12 cellular contexts compared by ENCODE assay signal in genomic region chr5:135030123-135030517, GRCh38. TPM values are rescaled to one million over a fixed set of nuclear protein-coding genes. Genes with fewer than 3 reads are reported as not detected.
DNase-seq lines count a peak whose midpoint lies in the region; TF ChIP-seq lines count a peak whose summit lies in the region.
"Had no signal": no experiment of that assay in that cellular context is flagged by ENCODE, and none has a peak within 500 bp of the region (broad histone marks: within the 10 kb centered on the region; RNA-seq: fewer than 3 reads in every experiment).

No MANE protein-coding gene starts in this region.

- H4K8ac ChIP-seq in trophoblast cell (ENCODE audit: low read depth, low read length) (no peak overlapping the region), H9 (replicated peaks; ENCODE audit: insufficient read length, low read depth, low read length) (no peak overlapping the region)

- H2AK5ac ChIP-seq in trophoblast cell (ENCODE audit: low read length) (no peak overlapping the region), H9 (ENCODE audit: insufficient read length, low read length) (no peak overlapping the region)

- H3K9me3 ChIP-seq in DOHH2 (ENCODE audit: control insufficient read depth, insufficient read depth, low read length): no peaks in the 10 kb centered on the region
- H3K9me3 ChIP-seq in duodenal mucosa (ENCODE audit: control insufficient read depth in 1 of 2, low read length in 2 of 2): no peaks in the 10 kb centered on the region
- H3K9me3 ChIP-seq in neural progenitor cell (ENCODE audit: low read depth): no peaks in the 10 kb centered on the region
- peaks cover 11% of the 10 kb centered on the region for H3K9me3 ChIP-seq in trophoblast cell (ENCODE audit: insufficient read depth, low read depth, low read length)
- no peaks in the 10 kb centered on the region for H3K9me3 ChIP-seq in H9 (ENCODE audit: control insufficient read depth, low read depth, low read length)

- DNase-seq in NCI-H82 treated with DMSO at 0.1 percent for 48 hours (lab: John Stamatoyannopoulos, UW; ENCODE audit: unreplicated experiment) (peak; percentile 28), neural progenitor cell (ENCODE audit: low spot score) (peak; percentile 45), trophoblast cell (no peak), H9 (no peak), H7 (no peak)
- no peak for DNase-seq in effector CD4-positive, alpha-beta T cell
- DNase-seq: activated effector memory CD4-positive, alpha-beta T cell treated with Interleukin-2 at 50 U/mL for 16 hours; head of caudate nucleus had no signal

- H3K4me3 Mint-ChIP-seq in neural progenitor cell (no peak overlapping the region), H9 (peak overlapping the region in 1 of 2 experiments; percentile 75; a peak in 2 of 5 replicates)

- H3T11ph ChIP-seq in H9 (ENCODE audit: low read length): no peak overlapping the region

- no peak overlapping the region for H2BK15ac ChIP-seq in H9 (ENCODE audit: low read depth, low read length)

- H3K36me3 Mint-ChIP-seq in neural progenitor cell: no peaks in the 10 kb centered on the region
- H3K36me3 Mint-ChIP-seq in H9 (ENCODE audit: insufficient read depth in 1 of 3, low read depth in 3 of 3): no peaks in the 10 kb centered on the region; a peak in 1 of 7 replicates

- peaks cover 8% of the 10 kb centered on the region for H3K23me2 ChIP-seq in H9 (ENCODE audit: insufficient read length, low read depth, low read length, poor library complexity, severe bottlenecking)

- H3K36me3 ChIP-seq in DOHH2 (ENCODE audit: control insufficient read depth, low read length) (peaks cover 72% of the 10 kb centered on the region), duodenal mucosa (ENCODE audit: control insufficient read depth in 1 of 2, insufficient read depth in 2 of 2, low read length in 2 of 2) (peaks cover 0 to 6% of the 10 kb centered on the region in 2 donors), neural progenitor cell (no peaks in the 10 kb centered on the region), trophoblast cell (ENCODE audit: control insufficient read depth in 1 of 2, insufficient read depth in 2 of 2, low read length in 2 of 2) (no peaks in the 10 kb centered on the region), H7 (replicated peaks; ENCODE audit: control insufficient read depth, insufficient read depth, low read length) (no peaks in the 10 kb centered on the region)

- H2BK12ac ChIP-seq in trophoblast cell (ENCODE audit: low read length) (no peak overlapping the region), H9 (ENCODE audit: insufficient read length, low read depth, low read length) (no peak overlapping the region)

- WGBS in trophoblast cell (ENCODE audit: extremely low coverage, insufficient coverage, insufficient read length): no CpG with 5 or more reads among the region's 4 CpGs
- no CpG with 5 or more reads among the region's 4 CpGs for WGBS in H9 (ENCODE audit: extremely low coverage, insufficient read length, low lambda C conversion rate)

- H2BK5ac ChIP-seq in trophoblast cell (ENCODE audit: low read depth, low read length, poor library complexity): no peak overlapping the region
- H2BK5ac ChIP-seq in H9 (ENCODE audit: insufficient read length, low read length): no peak overlapping the region

- H3K9me3 Mint-ChIP-seq in neural progenitor cell (no peaks in the 10 kb centered on the region), H9 (peaks cover 0 to 10% of the 10 kb centered on the region in 2 experiments; a peak in 2 of 5 replicates)

- H2BK120ac ChIP-seq in trophoblast cell (ENCODE audit: insufficient read depth, low read length, poor library complexity) (no peak overlapping the region), H9 (ENCODE audit: low read depth, low read length, poor library complexity, severe bottlenecking) (no peak overlapping the region)

- H3K4me3 ChIP-seq in DOHH2 (ENCODE audit: low read length) (no peak overlapping the region), duodenal mucosa (ENCODE audit: low read depth in 1 of 2, low read length in 2 of 2) (peak overlapping the region; percentile 88 to 93), neural progenitor cell (no peak overlapping the region), trophoblast cell (ENCODE audit: low read depth, low read length) (no peak overlapping the region), H7 (ENCODE audit: insufficient read depth, low read depth, low read length) (no peak overlapping the region)

- H4K12ac ChIP-seq in trophoblast cell (ENCODE audit: low read depth, low read length): no peak overlapping the region

- H3K18ac ChIP-seq in trophoblast cell (ENCODE audit: low read length) (no peak overlapping the region), H9 (ENCODE audit: insufficient read length, low read depth, low read length) (no peak overlapping the region)

- H3K27me3 ChIP-seq in DOHH2 (ENCODE audit: control insufficient read depth, low read length): no peaks in the 10 kb centered on the region
- peaks cover 3 to 10% of the 10 kb centered on the region in 2 donors for H3K27me3 ChIP-seq in duodenal mucosa (ENCODE audit: control insufficient read depth in 1 of 2, insufficient read depth in 2 of 2, low read length in 2 of 2)
- peaks cover 100% of the 10 kb centered on the region for H3K27me3 ChIP-seq in neural progenitor cell
- H3K27me3 ChIP-seq in trophoblast cell (ENCODE audit: insufficient read depth, low read length): peaks cover 86% of the 10 kb centered on the region
- H3K27me3 ChIP-seq in H9 (ENCODE audit: insufficient read depth, low read length): peaks cover 91% of the 10 kb centered on the region
- peaks cover 97% of the 10 kb centered on the region for H3K27me3 ChIP-seq in H7 (ENCODE audit: control insufficient read depth, insufficient read depth, low read length)

- no peaks in the 10 kb centered on the region for H3K9me2 ChIP-seq in DOHH2 (replicated peaks; ENCODE audit: control insufficient read depth, low read length)

- H4K91ac ChIP-seq in trophoblast cell (ENCODE audit: low read depth, low read length) (no peak overlapping the region), H9 (ENCODE audit: insufficient read length, low read depth, low read length) (no peak overlapping the region)

- H4K20me1 ChIP-seq in DOHH2 (ENCODE audit: control insufficient read depth, insufficient read depth, low read depth, low read length): peaks cover 16% of the 10 kb centered on the region
- H4K20me1 ChIP-seq in neural progenitor cell (ENCODE audit: low read depth): peaks cover 88% of the 10 kb centered on the region
- no peaks in the 10 kb centered on the region for H4K20me1 ChIP-seq in H9 (ENCODE audit: control insufficient read depth, insufficient read depth, insufficient read length)

- H3K23ac ChIP-seq in trophoblast cell (ENCODE audit: low read length) (no peak overlapping the region), H9 (ENCODE audit: insufficient read length, low read depth, low read length) (no peak overlapping the region)

- H3K27ac Mint-ChIP-seq in neural progenitor cell (no peak overlapping the region), H9 (no peak overlapping the region)

- H3K4me1 Mint-ChIP-seq in neural progenitor cell (peaks cover 32% of the 10 kb centered on the region), H9 (peaks cover 20 to 50% of the 10 kb centered on the region in 2 experiments)

- peaks cover 22% of the 10 kb centered on the region for H3K4me1 ChIP-seq in DOHH2 (ENCODE audit: control insufficient read depth, low read length)
- peaks cover 32 to 33% of the 10 kb centered on the region in 2 donors for H3K4me1 ChIP-seq in duodenal mucosa (ENCODE audit: control insufficient read depth in 1 of 2, insufficient read depth in 2 of 2, low read length in 2 of 2)
- peaks cover 24% of the 10 kb centered on the region for H3K4me1 ChIP-seq in neural progenitor cell
- peaks cover 13 to 17% of the 10 kb centered on the region in 2 experiments for H3K4me1 ChIP-seq in trophoblast cell (ENCODE audit: control insufficient read depth in 1 of 2, insufficient read depth in 2 of 2, low read length in 2 of 2)
- H3K4me1 ChIP-seq in H9 (ENCODE audit: insufficient read depth, low read length): no peaks in the 10 kb centered on the region

- H3K56ac ChIP-seq in H9 (ENCODE audit: insufficient read length, low read depth, low read length): no peak overlapping the region

- no peak overlapping the region for H4K5ac ChIP-seq in H9 (ENCODE audit: insufficient read length, low read depth, low read length)

- H3K27me3 Mint-ChIP-seq in neural progenitor cell (ENCODE audit: insufficient read depth, low read depth): peaks cover 77% of the 10 kb centered on the region
- H3K27me3 Mint-ChIP-seq in H9 (ENCODE audit: low read depth): peaks cover 94% of the 10 kb centered on the region

- no peak overlapping the region for H2AFZ ChIP-seq in neural progenitor cell (replicated peaks)
- no peak overlapping the region for H2AFZ ChIP-seq in trophoblast cell (ENCODE audit: insufficient read depth, low read length, poor library complexity)
- no peak overlapping the region for H2AFZ ChIP-seq in H9 (ENCODE audit: low read length)

- H2BK20ac ChIP-seq in H9 (ENCODE audit: low read depth, low read length, poor library complexity, severe bottlenecking): no peak overlapping the region

- no peak overlapping the region for H3K27ac ChIP-seq in DOHH2 (ENCODE audit: low read depth, low read length)
- H3K27ac ChIP-seq in duodenal mucosa (ENCODE audit: low read depth, low read length): no peak overlapping the region
- no peak overlapping the region for H3K27ac ChIP-seq in neural progenitor cell
- no peak overlapping the region for H3K27ac ChIP-seq in trophoblast cell (ENCODE audit: low read depth, low read length)
- H3K27ac ChIP-seq in H9 (ENCODE audit: insufficient read length, low read depth, low read length): no peak overlapping the region
- H3K27ac ChIP-seq: KMS-11 had no signal

- H3K79me2 ChIP-seq in DOHH2 (ENCODE audit: control insufficient read depth, low read length) (peaks cover 66% of the 10 kb centered on the region), neural progenitor cell (ENCODE audit: low read depth) (no peaks in the 10 kb centered on the region), trophoblast cell (ENCODE audit: control insufficient read depth, insufficient read depth, low read length, poor library complexity) (no peaks in the 10 kb centered on the region), H9 (ENCODE audit: insufficient read depth, low read length) (no peaks in the 10 kb centered on the region)

- TF ChIP-seq CTCF in DOHH2 (IDR thresholded peaks at IDR 0.05; ENCODE audit: low read depth, low read length, poor library complexity, severe bottlenecking) (no peak), neural progenitor cell (IDR thresholded peaks at IDR 0.05) (no peak), H9 (conservative IDR thresholded peaks at IDR 0.05) (no peak)

- peak overlapping the region; percentile 55 to 90 for H3K9ac ChIP-seq in duodenal mucosa (ENCODE audit: low read depth in 1 of 2, low read length in 2 of 2)
- no peak overlapping the region for H3K9ac ChIP-seq in neural progenitor cell
- H3K9ac ChIP-seq in trophoblast cell (ENCODE audit: low read length): no peak overlapping the region
- H3K9ac ChIP-seq in H9 (ENCODE audit: extremely low read depth, insufficient read length, low read length): no peak overlapping the region
- H3K9ac ChIP-seq: KMS-11 had no signal

- H3F3A ChIP-seq in DOHH2 (ENCODE audit: control insufficient read depth, insufficient read depth) (no peaks in the 10 kb centered on the region), neural progenitor cell (ENCODE audit: low read depth) (peaks cover 59% of the 10 kb centered on the region)

- H3K79me1 ChIP-seq in trophoblast cell (ENCODE audit: low read length): no peaks in the 10 kb centered on the region
- no peaks in the 10 kb centered on the region for H3K79me1 ChIP-seq in H9 (ENCODE audit: insufficient read depth, low read depth, low read length, poor library complexity, severe bottlenecking)

- H3K4ac ChIP-seq in trophoblast cell (ENCODE audit: low read depth, low read length) (no peak overlapping the region), H9 (ENCODE audit: low read depth, low read length) (no peak overlapping the region)

- H3K14ac ChIP-seq in trophoblast cell (ENCODE audit: low read length): no peak overlapping the region
- H3K14ac ChIP-seq in H9 (ENCODE audit: insufficient read depth, low read length): no peak overlapping the region

- H3K4me2 ChIP-seq in DOHH2 (ENCODE audit: low read length): peak overlapping the region; percentile 6; the same call in 1 of the 2 replicates
- H3K4me2 ChIP-seq in neural progenitor cell: no peak overlapping the region
- no peak overlapping the region for H3K4me2 ChIP-seq in trophoblast cell (ENCODE audit: low read length)
- H3K4me2 ChIP-seq in H9 (ENCODE audit: insufficient read depth, insufficient read length, low read length): no peak overlapping the region
- H3K4me2 ChIP-seq: KMS-11 had no signal

RNA-seq across cellular contexts. Expression of gene PITX1, which starts 3.9 kb away (rescaled TPM):
- total RNA-seq in neural progenitor cell (ENCODE audit: low replicate concordance) (not detected in 2 replicates), H9 (2021) (not detected in 2 replicates)
- 22.0 and 23.6 TPM in 2 replicates for polyA plus RNA-seq in trophoblast cell (2013)
- total RNA-seq in H7 (2014; rRNA removed; shearing (Covaris generic)): not detected in 2 replicates
- total RNA-seq: mononuclear cell had no signal

Comparison
In these comparisons a context has a peak if more than half of its experiments do, and no peak if none do; other contexts are left out.
1. H3K4me3 ChIP-seq: peak in duodenal mucosa (2 of 2); none in DOHH2 (single experiment), neural progenitor cell (single experiment), trophoblast cell (single experiment) and H7 (single experiment).
2. DNase-seq: peak in NCI-H82 treated with DMSO at 0.1 percent for 48 hours (single experiment) and neural progenitor cell (single experiment); none in effector CD4-positive, alpha-beta T cell (single experiment), trophoblast cell (0 of 2), H9 (single experiment) and H7 (single experiment).
3. H3K9ac ChIP-seq: peak in duodenal mucosa (2 of 2); none in neural progenitor cell (single experiment), trophoblast cell (single experiment) and H9 (single experiment).